In genomic region chr2:124524155-124524910, GRCh38 we compare ENCODE assay signal across 21 cellular contexts.
"Had no signal": no experiment of that assay in that cellular context is flagged by ENCODE, and none has a peak within 500 bp of the region (broad histone marks: within the 10 kb centered on the region; RNA-seq: fewer than 3 reads in every experiment).

No MANE protein-coding gene starts in this region.

- H3K4me1 Mint-ChIP-seq: activated naive CD4-positive, alpha-beta T cell treated with anti-CD3 and anti-CD28 coated beads, Interleukin-2, amount 10 ng/mL, durations not matched to agents 7 days and 5 days; activated naive CD8-positive, alpha-beta T cell treated with anti-CD3 and anti-CD28 coated beads, Interleukin-2, amount 50 U/mL, for 24 hours; central memory CD8-positive, alpha-beta T cell; naive B cell; stimulated activated memory B cell treated with anti-CD40 and anti-IgM and Interleukin-4, amounts not matched to agents 10 μg/mL and 1 μg/mL and 100 μg/mL, for 72 hours had no signal

- H3K27me3 Mint-ChIP-seq: activated naive CD4-positive, alpha-beta T cell treated with anti-CD3 and anti-CD28 coated beads, Interleukin-2, amount 10 ng/mL, durations not matched to agents 7 days and 5 days; activated naive CD8-positive, alpha-beta T cell treated with anti-CD3 and anti-CD28 coated beads, Interleukin-2, amount 50 U/mL, for 24 hours; activated T-cell treated with anti-CD3 and anti-CD28 coated beads, Interleukin-2, amount 50 U/mL, for 24 hours; central memory CD8-positive, alpha-beta T cell; naive B cell; stimulated activated memory B cell treated with anti-CD40 and anti-IgM and Interleukin-4, amounts not matched to agents 10 μg/mL and 1 μg/mL and 100 μg/mL, for 72 hours had no signal

- H3K27ac ChIP-seq: ascending aorta, coronary artery, psoas muscle, sigmoid colon, tibial artery had no signal

- H3K36me3 ChIP-seq: ascending aorta, sigmoid colon, tibial artery had no signal

- H3K4me1 ChIP-seq: ascending aorta, psoas muscle, tibial artery had no signal

- DNase-seq: activated CD4-positive, alpha-beta T cell treated with anti-CD3 and anti-CD28 coated beads for 48 hours; activated CD4-positive, CD25-positive, alpha-beta regulatory T cell; activated CD8-positive, alpha-beta T cell treated with anti-CD3 and anti-CD28 coated beads, Interleukin-2, amount 10 ng/mL, durations not matched to agents 7 days and 5 days; activated naive CD4-positive, alpha-beta T cell treated with anti-CD3 and anti-CD28 coated beads, Interleukin-2, amount 10 ng/mL, durations not matched to agents 7 days and 5 days; activated naive CD8-positive, alpha-beta T cell treated with anti-CD3 and anti-CD28 coated beads, Interleukin-2, amount 50 U/mL, for 24 hours; activated T-cell treated with anti-CD3 and anti-CD28 coated beads, Interleukin-2, amount 50 U/mL, for 24 hours; effector CD4-positive, alpha-beta T cell; mucosa of descending colon; naive B cell; psoas muscle; sigmoid colon; stimulated activated CD4-positive, alpha-beta T cell treated with anti-CD3 and anti-CD28 coated beads, Interleukin-4, amount 100 ng/mL, for 4 hours; T1000; tibial artery had no signal

- H3K36me3 Mint-ChIP-seq: activated naive CD4-positive, alpha-beta T cell treated with anti-CD3 and anti-CD28 coated beads, Interleukin-2, amount 10 ng/mL, durations not matched to agents 7 days and 5 days; naive B cell; stimulated activated memory B cell treated with anti-CD40 and anti-IgM and Interleukin-4, amounts not matched to agents 10 μg/mL and 1 μg/mL and 100 μg/mL, for 72 hours had no signal

- FAIRE-seq: frontal cortex, urothelium cell line had no signal

- H3K4me3 ChIP-seq: ascending aorta, coronary artery, mucosa of descending colon, psoas muscle, sigmoid colon, tibial artery had no signal

- H3K27ac Mint-ChIP-seq: activated CD8-positive, alpha-beta T cell treated with anti-CD3 and anti-CD28 coated beads, Interleukin-2, amount 10 ng/mL, durations not matched to agents 7 days and 5 days; activated naive CD4-positive, alpha-beta T cell treated with anti-CD3 and anti-CD28 coated beads, Interleukin-2, amount 10 ng/mL, durations not matched to agents 7 days and 5 days; activated naive CD8-positive, alpha-beta T cell treated with anti-CD3 and anti-CD28 coated beads, Interleukin-2, amount 50 U/mL, for 24 hours; activated T-cell treated with anti-CD3 and anti-CD28 coated beads, Interleukin-2, amount 50 U/mL, for 24 hours; naive B cell; stimulated activated memory B cell treated with anti-CD40 and anti-IgM and Interleukin-4, amounts not matched to agents 10 μg/mL and 1 μg/mL and 100 μg/mL, for 72 hours had no signal

- H3K9me3 ChIP-seq: ascending aorta, mucosa of descending colon, psoas muscle, sigmoid colon, tibial artery had no signal

- H3K27me3 ChIP-seq: ascending aorta, sigmoid colon, tibial artery had no signal

- H3K9me3 Mint-ChIP-seq: activated T-cell treated with anti-CD3 and anti-CD28 coated beads, Interleukin-2, amount 50 U/mL, for 24 hours; neural crest cell had no signal

- H3K4me3 Mint-ChIP-seq: activated CD8-positive, alpha-beta T cell treated with anti-CD3 and anti-CD28 coated beads, Interleukin-2, amount 10 ng/mL, durations not matched to agents 7 days and 5 days; activated naive CD4-positive, alpha-beta T cell treated with anti-CD3 and anti-CD28 coated beads, Interleukin-2, amount 10 ng/mL, durations not matched to agents 7 days and 5 days; activated naive CD8-positive, alpha-beta T cell treated with anti-CD3 and anti-CD28 coated beads, Interleukin-2, amount 50 U/mL, for 24 hours; activated T-cell treated with anti-CD3 and anti-CD28 coated beads, Interleukin-2, amount 50 U/mL, for 24 hours; central memory CD8-positive, alpha-beta T cell; naive B cell; neural crest cell; stimulated activated memory B cell treated with anti-CD40 and anti-IgM and Interleukin-4, amounts not matched to agents 10 μg/mL and 1 μg/mL and 100 μg/mL, for 72 hours had no signal
